In genomic region chr7:45708046-45708950, GRCh38 we compare ENCODE assay signal across 20 cellular contexts.
DNase-seq lines count a peak whose midpoint lies in the region; ATAC-seq and TF ChIP-seq lines count a peak whose summit lies in the region.
"Had no signal": no experiment of that assay in that cellular context is flagged by ENCODE, and none has a peak within 500 bp of the region (broad histone marks: within the 10 kb centered on the region; RNA-seq: fewer than 3 reads in every experiment).

No MANE protein-coding gene starts in this region.

- H2BK120ac ChIP-seq in trophoblast cell (ENCODE audit: insufficient read depth, low read length, poor library complexity) = no peak overlapping the region

- H3K27me3 Mint-ChIP-seq in activated CD8-positive, alpha-beta T cell treated with anti-CD3 and anti-CD28 coated beads, Interleukin-2, amount 10 ng/mL, durations not matched to agents 7 days and 5 days (ENCODE audit: low read depth) = peaks cover 13% of the 10 kb centered on the region
- peaks cover 4% of the 10 kb centered on the region for H3K27me3 Mint-ChIP-seq in activated CD8-positive, alpha-beta T cell treated with anti-CD3 and anti-CD28 coated beads for 36 hours
- peaks cover 5% of the 10 kb centered on the region for H3K27me3 Mint-ChIP-seq in activated B cell treated with CpG ODN at 0.5 μM for 24 hours

- no peak overlapping the region for H3K27ac Mint-ChIP-seq in activated CD8-positive, alpha-beta T cell treated with anti-CD3 and anti-CD28 coated beads, Interleukin-2, amount 10 ng/mL, durations not matched to agents 7 days and 5 days
- no peak overlapping the region for H3K27ac Mint-ChIP-seq in activated CD8-positive, alpha-beta T cell treated with anti-CD3 and anti-CD28 coated beads for 36 hours
- H3K27ac Mint-ChIP-seq in activated B cell treated with CpG ODN at 0.5 μM for 24 hours = no peak overlapping the region
- H3K27ac Mint-ChIP-seq: CD8-positive, alpha-beta memory T cell had no signal

- H3K27ac ChIP-seq in trophoblast cell (ENCODE audit: low read depth, low read length) = no peak overlapping the region
- H3K27ac ChIP-seq: BLaER1 treated with 17β-estradiol and CSF1 and Interleukin-3, amounts not matched to agents 10 nM and 100 nM had no signal

- DNase-seq in activated CD8-positive, alpha-beta T cell treated with anti-CD3 and anti-CD28 coated beads, Interleukin-2, amount 10 ng/mL, durations not matched to agents 7 days and 5 days = peak; percentile 17
- no peak for DNase-seq in activated CD8-positive, alpha-beta T cell treated with anti-CD3 and anti-CD28 coated beads for 36 hours
- DNase-seq in activated B cell treated with CpG ODN at 0.5 μM for 24 hours = peak; percentile 7
- DNase-seq in islet precursor cell = peak; percentile 40
- no peak for DNase-seq in trophoblast cell
- no peak for DNase-seq in sciatic nerve (ENCODE audit: low spot score)
- DNase-seq: CD8-positive, alpha-beta memory T cell; DMS79 treated with DMSO at 0.1 percent for 48 hours; IMR-90; Karpas-422; MG63; NCI-H1092 treated with DMSO at 0.1 percent for 48 hours; NCI-H2107; NCI-H2227 treated with DMSO at 0.1 percent for 48 hours; NCI-H526; RPMI8226 had no signal

- H3K4me3 ChIP-seq in trophoblast cell (ENCODE audit: low read depth, low read length) = peak overlapping the region; percentile 21
- H3K4me3 ChIP-seq: BLaER1 treated with 17β-estradiol and CSF1 and Interleukin-3, amounts not matched to agents 10 nM and 100 nM; HAP-1; MG63 had no signal

- no peak overlapping the region for H3K4me2 ChIP-seq in trophoblast cell (ENCODE audit: low read length)
- H3K4me2 ChIP-seq: BLaER1 treated with 17β-estradiol and CSF1 and Interleukin-3, amounts not matched to agents 10 nM and 100 nM had no signal

- no peaks in the 10 kb centered on the region for H3K4me1 Mint-ChIP-seq in activated CD8-positive, alpha-beta T cell treated with anti-CD3 and anti-CD28 coated beads, Interleukin-2, amount 10 ng/mL, durations not matched to agents 7 days and 5 days (ENCODE audit: low read depth)
- no peaks in the 10 kb centered on the region for H3K4me1 Mint-ChIP-seq in activated CD8-positive, alpha-beta T cell treated with anti-CD3 and anti-CD28 coated beads for 36 hours (ENCODE audit: low read depth)
- no peaks in the 10 kb centered on the region for H3K4me1 Mint-ChIP-seq in activated B cell treated with CpG ODN at 0.5 μM for 24 hours
- H3K4me1 Mint-ChIP-seq: CD8-positive, alpha-beta memory T cell had no signal

- no peak overlapping the region for H3K9ac ChIP-seq in trophoblast cell (ENCODE audit: low read length)
- H3K9ac ChIP-seq: BLaER1 treated with 17β-estradiol and CSF1 and Interleukin-3, amounts not matched to agents 10 nM and 100 nM had no signal

- no peak overlapping the region for H2BK12ac ChIP-seq in trophoblast cell (ENCODE audit: low read length)

- POLR2A ChIA-PET in activated CD8-positive, alpha-beta T cell treated with anti-CD3 and anti-CD28 coated beads, Interleukin-2, amount 10 ng/mL, durations not matched to agents 7 days and 5 days (lab: Charles Lee) = no interaction called here
- POLR2A ChIA-PET in activated CD8-positive, alpha-beta T cell treated with anti-CD3 and anti-CD28 coated beads for 36 hours (lab: Charles Lee) = no interaction called here
- POLR2A ChIA-PET in activated B cell treated with CpG ODN at 0.5 μM for 24 hours (lab: Charles Lee) = no interaction called here

- no peaks in the 10 kb centered on the region for H3K27me3 ChIP-seq in trophoblast cell (ENCODE audit: insufficient read depth, low read length)
- H3K27me3 ChIP-seq: BLaER1 treated with 17β-estradiol and CSF1 and Interleukin-3, amounts not matched to agents 10 nM and 100 nM; MG63 had no signal

- H3K4me3 Mint-ChIP-seq in activated CD8-positive, alpha-beta T cell treated with anti-CD3 and anti-CD28 coated beads, Interleukin-2, amount 10 ng/mL, durations not matched to agents 7 days and 5 days = no peak overlapping the region
- no peak overlapping the region for H3K4me3 Mint-ChIP-seq in activated CD8-positive, alpha-beta T cell treated with anti-CD3 and anti-CD28 coated beads for 36 hours
- no peak overlapping the region for H3K4me3 Mint-ChIP-seq in activated B cell treated with CpG ODN at 0.5 μM for 24 hours
- H3K4me3 Mint-ChIP-seq: CD8-positive, alpha-beta memory T cell had no signal

- H3K9me3 ChIP-seq in trophoblast cell (ENCODE audit: insufficient read depth, low read depth, low read length) = peaks cover 3% of the 10 kb centered on the region
- H3K9me3 ChIP-seq: BLaER1 treated with 17β-estradiol and CSF1 and Interleukin-3, amounts not matched to agents 10 nM and 100 nM; HAP-1; MG63 had no signal

- H3K18ac ChIP-seq in trophoblast cell (ENCODE audit: low read length) = no peak overlapping the region

- WGBS in trophoblast cell (ENCODE audit: extremely low coverage, insufficient coverage, insufficient read length) = no CpG with 5 or more reads among the region's 14 CpGs

- no peak for TF ChIP-seq CTCF in activated CD8-positive, alpha-beta T cell treated with anti-CD3 and anti-CD28 coated beads for 36 hours (IDR thresholded peaks at IDR 0.05)
- TF ChIP-seq CTCF in activated B cell treated with CpG ODN at 0.5 μM for 24 hours (IDR thresholded peaks at IDR 0.05) = no peak

- H4K12ac ChIP-seq in trophoblast cell (ENCODE audit: low read depth, low read length) = no peak overlapping the region

- no peak overlapping the region for H2BK5ac ChIP-seq in trophoblast cell (ENCODE audit: low read depth, low read length, poor library complexity)

- no peaks in the 10 kb centered on the region for H3K36me3 ChIP-seq in trophoblast cell (ENCODE audit: control insufficient read depth in 1 of 2, insufficient read depth in 2 of 2, low read length in 2 of 2)
- H3K36me3 ChIP-seq: BLaER1 treated with 17β-estradiol and CSF1 and Interleukin-3, amounts not matched to agents 10 nM and 100 nM; HAP-1; MG63 had no signal

- H2AK5ac ChIP-seq in trophoblast cell (ENCODE audit: low read length) = no peak overlapping the region

- H3K79me2 ChIP-seq in trophoblast cell (ENCODE audit: control insufficient read depth, insufficient read depth, low read length, poor library complexity) = no peaks in the 10 kb centered on the region

- no peak overlapping the region for H4K91ac ChIP-seq in trophoblast cell (ENCODE audit: low read depth, low read length)

- no peaks in the 10 kb centered on the region for H3K36me3 Mint-ChIP-seq in activated CD8-positive, alpha-beta T cell treated with anti-CD3 and anti-CD28 coated beads, Interleukin-2, amount 10 ng/mL, durations not matched to agents 7 days and 5 days (ENCODE audit: low read depth)
- H3K36me3 Mint-ChIP-seq in activated CD8-positive, alpha-beta T cell treated with anti-CD3 and anti-CD28 coated beads for 36 hours (ENCODE audit: low read depth) = no peaks in the 10 kb centered on the region
- H3K36me3 Mint-ChIP-seq in activated B cell treated with CpG ODN at 0.5 μM for 24 hours (ENCODE audit: low read depth) = no peaks in the 10 kb centered on the region
- H3K36me3 Mint-ChIP-seq: CD8-positive, alpha-beta memory T cell had no signal

- no peaks in the 10 kb centered on the region for H3K4me1 ChIP-seq in trophoblast cell (ENCODE audit: control insufficient read depth in 1 of 2, insufficient read depth in 2 of 2, low read length in 2 of 2)
- H3K4me1 ChIP-seq: BLaER1 treated with 17β-estradiol and CSF1 and Interleukin-3, amounts not matched to agents 10 nM and 100 nM; HAP-1 had no signal

- ATAC-seq in activated CD8-positive, alpha-beta T cell treated with anti-CD3 and anti-CD28 coated beads, Interleukin-2, amount 10 ng/mL, durations not matched to agents 7 days and 5 days = no peak
- ATAC-seq in activated CD8-positive, alpha-beta T cell treated with anti-CD3 and anti-CD28 coated beads for 36 hours = no peak
- ATAC-seq in activated B cell treated with CpG ODN at 0.5 μM for 24 hours (ENCODE audit: low read depth) = no peak
- no peak for ATAC-seq in GM18873 (IDR thresholded peaks at IDR 0.05; ENCODE audit: low FRiP score, unreplicated experiment)
- no peak for ATAC-seq in sciatic nerve
- ATAC-seq in GM18520 (IDR thresholded peaks at IDR 0.05; ENCODE audit: unreplicated experiment) = no peak

- H3K79me1 ChIP-seq in trophoblast cell (ENCODE audit: low read length) = no peaks in the 10 kb centered on the region

- no peak overlapping the region for H3K14ac ChIP-seq in trophoblast cell (ENCODE audit: low read length)

- no peak overlapping the region for H3K23ac ChIP-seq in trophoblast cell (ENCODE audit: low read length)

- H3K9me3 Mint-ChIP-seq in activated CD8-positive, alpha-beta T cell treated with anti-CD3 and anti-CD28 coated beads, Interleukin-2, amount 10 ng/mL, durations not matched to agents 7 days and 5 days (ENCODE audit: insufficient read depth) = no peaks in the 10 kb centered on the region
- H3K9me3 Mint-ChIP-seq in activated CD8-positive, alpha-beta T cell treated with anti-CD3 and anti-CD28 coated beads for 36 hours = no peaks in the 10 kb centered on the region
- H3K9me3 Mint-ChIP-seq in activated B cell treated with CpG ODN at 0.5 μM for 24 hours = no peaks in the 10 kb centered on the region
- H3K9me3 Mint-ChIP-seq: CD8-positive, alpha-beta memory T cell had no signal

- H4K8ac ChIP-seq in trophoblast cell (ENCODE audit: low read depth, low read length) = no peak overlapping the region

- intact Hi-C loops in activated CD8-positive, alpha-beta T cell treated with anti-CD3 and anti-CD28 coated beads for 36 hours (cut with micrococcal nuclease) = no loop called here
- intact Hi-C loops in activated B cell treated with CpG ODN at 0.5 μM for 24 hours (cut with micrococcal nuclease) = no loop called here
- intact Hi-C loops in sciatic nerve (cut with DNase I) = no loop called here

- no peak overlapping the region for H3K4ac ChIP-seq in trophoblast cell (ENCODE audit: low read depth, low read length)

- no peak overlapping the region for H2AFZ ChIP-seq in trophoblast cell (ENCODE audit: insufficient read depth, low read length, poor library complexity)

- CTCF ChIA-PET in activated CD8-positive, alpha-beta T cell treated with anti-CD3 and anti-CD28 coated beads, Interleukin-2, amount 10 ng/mL, durations not matched to agents 7 days and 5 days (lab: Charles Lee) = no interaction called here
- CTCF ChIA-PET in activated CD8-positive, alpha-beta T cell treated with anti-CD3 and anti-CD28 coated beads for 36 hours (lab: Charles Lee) = no interaction called here
- CTCF ChIA-PET in activated B cell treated with CpG ODN at 0.5 μM for 24 hours (lab: Charles Lee) = no interaction called here

Comparison
In these comparisons a context has a peak if more than half of its experiments do, and no peak if none do; other contexts are left out.
1. DNase-seq: peak in activated CD8-positive, alpha-beta T cell treated with anti-CD3 and anti-CD28 coated beads, Interleukin-2, amount 10 ng/mL, durations not matched to agents 7 days and 5 days (single experiment), activated B cell treated with CpG ODN at 0.5 μM for 24 hours (single experiment) and islet precursor cell (single experiment); none in activated CD8-positive, alpha-beta T cell treated with anti-CD3 and anti-CD28 coated beads for 36 hours (single experiment), trophoblast cell (0 of 2) and sciatic nerve (single experiment).